ENCODE assay signal across 2 cellular contexts in the genomic region with DNA sequence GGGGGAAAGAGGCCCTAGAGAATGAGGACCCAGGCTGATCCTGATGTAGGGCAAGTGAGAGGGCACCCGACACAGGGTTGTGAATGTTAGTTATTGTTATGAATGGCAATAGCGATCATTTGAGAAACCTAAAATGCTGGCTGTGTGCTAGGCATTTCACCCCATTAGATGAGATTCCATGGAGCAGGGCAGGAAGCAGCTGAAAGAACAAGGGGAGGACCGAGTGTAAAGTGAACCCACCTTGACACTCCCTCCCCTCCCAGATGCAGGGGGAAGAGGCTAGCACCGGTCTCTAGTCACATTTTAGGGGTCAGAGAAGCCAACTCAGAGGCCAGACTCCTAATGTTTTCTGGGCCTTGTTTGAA.
A peak's percentile ranks its signal among the peaks of the same experiment; 100 is the strongest.
TF ChIP-seq lines count a peak whose summit lies in the region.

No MANE protein-coding gene starts in this region.

TF ChIP-seq in HEK293, 187 proteins besides CTCF, POLR2A, EP300 and RAD21:
- TF ChIP-seq BCL11A (tag by site-specific recombination; IDR thresholded peaks at IDR 0.05; ENCODE audit: low read depth) (no peak), ZNF335 (tag by site-specific recombination; conservative IDR thresholded peaks at IDR 0.05) (peak; percentile 53)

TF ChIP-seq in GM12878, 131 proteins besides CTCF, POLR2A, EP300 and RAD21:
- TF ChIP-seq KLF5 (IDR thresholded peaks at IDR 0.05; ENCODE audit: partially characterized antibody), result no peak
- no peak for TF ChIP-seq PAX5 (IDR thresholded peaks at IDR 0.05; ENCODE audit: borderline replicate concordance, low read depth, low read length)
- TF ChIP-seq ZNF274 (IDR thresholded peaks at IDR 0.05; ENCODE audit: insufficient read depth, insufficient read length), result no peak
- TF ChIP-seq STAT1 (conservative IDR thresholded peaks at IDR 0.05), result no peak
